ENCODE assay signal across 10 cellular contexts in genomic region chr1:242242983-242243382, GRCh38.
DNase-seq lines count a peak whose midpoint lies in the region; ATAC-seq and TF ChIP-seq lines count a peak whose summit lies in the region.
"Had no signal": no experiment of that assay in that cellular context is flagged by ENCODE, and none has a peak within 500 bp of the region (broad histone marks: within the 10 kb centered on the region; RNA-seq: fewer than 3 reads in every experiment).

No MANE protein-coding gene starts in this region.

- no peak for TF ChIP-seq CTCF in ascending aorta (IDR thresholded peaks at IDR 0.05)

- H3K9me3 ChIP-seq in ascending aorta = no peaks in the 10 kb centered on the region
- H3K9me3 ChIP-seq: body of pancreas had no signal

- no peak overlapping the region for H3K4me3 ChIP-seq in ascending aorta
- H3K4me3 ChIP-seq: body of pancreas had no signal

- H3K36me3 ChIP-seq in ascending aorta = no peaks in the 10 kb centered on the region

- ATAC-seq in GM21526 (IDR thresholded peaks at IDR 0.05; ENCODE audit: low FRiP score, unreplicated experiment) (peak; percentile 8), HG03460 (IDR thresholded peaks at IDR 0.05; ENCODE audit: unreplicated experiment) (peak; percentile 19), HG02610 (IDR thresholded peaks at IDR 0.05; ENCODE audit: unreplicated experiment) (no peak)
- ATAC-seq: body of pancreas had no signal

- H3K4me1 ChIP-seq in ascending aorta = no peaks in the 10 kb centered on the region
- H3K4me1 ChIP-seq: body of pancreas had no signal

- intact Hi-C loops in ascending aorta (cut with DNase I) = no loop called here

- DNase-seq in cerebellar nuclear complex (lab: John Stamatoyannopoulos, UW) (peak; percentile 76 to 94), superior temporal gyrus (ENCODE audit: extremely low spot score) (peak; percentile 72), middle frontal gyrus (ENCODE audit: extremely low spot score, low spot score) (no peak), ascending aorta (ENCODE audit: low spot score in 2 of 2) (no peak)
- DNase-seq: body of pancreas, NCI-H1105 had no signal

- no peaks in the 10 kb centered on the region for H3K27me3 ChIP-seq in ascending aorta
- H3K27me3 ChIP-seq: body of pancreas had no signal

- no peak overlapping the region for H3K27ac ChIP-seq in ascending aorta
- H3K27ac ChIP-seq: body of pancreas, epithelial cell of prostate had no signal

Comparison
In these comparisons a context has a peak if more than half of its experiments do, and no peak if none do; other contexts are left out.
1. DNase-seq: peak in cerebellar nuclear complex (2 of 2) and superior temporal gyrus (single experiment); none in middle frontal gyrus (single experiment) and ascending aorta (0 of 2).